ENCODE assay signal across 10 cellular contexts in genomic region chr1:226972931-226973330, GRCh38. TPM values are rescaled to one million over a fixed set of nuclear protein-coding genes. Genes with fewer than 3 reads are reported as not detected.
DNase-seq lines count a peak whose midpoint lies in the region; ATAC-seq and TF ChIP-seq lines count a peak whose summit lies in the region.
"Had no signal": no experiment of that assay in that cellular context is flagged by ENCODE, and none has a peak within 500 bp of the region (broad histone marks: within the 10 kb centered on the region; RNA-seq: fewer than 3 reads in every experiment).

No MANE protein-coding gene starts in this region.

- no peak for TF ChIP-seq POLR2A in esophagus squamous epithelium (IDR thresholded peaks at IDR 0.05)

- 88 to 90% methylated on average over 4 to 5 of the region's 6 CpGs for WGBS in esophagus squamous epithelium, 2 donors

- intact Hi-C loops in ascending aorta (cut with DNase I) (no loop called here), esophagus squamous epithelium (cut with DNase I) (no loop called here), tibial artery (cut with DNase I; ENCODE audit: low total_unique reads) (loop anchor here (1.0 kb wide), 1 partner anchor 33 kb away; the partner anchor contains the start of gene COQ8A)

- H3K9me3 ChIP-seq in ascending aorta (no peaks in the 10 kb centered on the region), esophagus squamous epithelium (peaks cover 0 to 13% (median 4%) of the 10 kb centered on the region in 3 donors), tibial artery (no peaks in the 10 kb centered on the region)

- H3K27me3 ChIP-seq in ascending aorta (no peaks in the 10 kb centered on the region), esophagus squamous epithelium (no peaks in the 10 kb centered on the region), tibial artery (no peaks in the 10 kb centered on the region)

- no peak overlapping the region for H3K4me3 ChIP-seq in ascending aorta
- H3K4me3 ChIP-seq in esophagus squamous epithelium: no peak overlapping the region
- no peak overlapping the region for H3K4me3 ChIP-seq in tibial artery

- no peak for ATAC-seq in GM19452 (IDR thresholded peaks at IDR 0.05; ENCODE audit: unreplicated experiment)
- ATAC-seq in HG03520 (IDR thresholded peaks at IDR 0.05; ENCODE audit: unreplicated experiment): no peak

- DNase-seq in ascending aorta (ENCODE audit: low spot score in 2 of 2) (no peak), esophagus squamous epithelium (lab: John Stamatoyannopoulos, UW) (no peak), mesenteric fat pad (ENCODE audit: low spot score) (peak; percentile 68), tibial artery (peak in 1 of 2 donors; percentile 60)
- DNase-seq in stimulated activated CD4-positive, alpha-beta T cell treated with anti-CD3 and anti-CD28 coated beads, Interleukin-4, amount 100 ng/mL, for 4 hours: no peak
- DNase-seq: activated CD8-positive, alpha-beta memory T cell treated with anti-CD3 and anti-CD28 coated beads, Interleukin-2, amount 50 U/mL, for 48 hours; CD4-positive, CD25-positive, alpha-beta regulatory T cell; midbrain had no signal

- H3K36me3 ChIP-seq in ascending aorta: peaks cover 0 to 10% of the 10 kb centered on the region in 2 donors
- peaks cover 0 to 56% (median 5%) of the 10 kb centered on the region in 3 donors for H3K36me3 ChIP-seq in esophagus squamous epithelium
- peaks cover 0 to 15% (median 4%) of the 10 kb centered on the region in 3 donors for H3K36me3 ChIP-seq in tibial artery

- H3K27ac ChIP-seq in ascending aorta (peak overlapping the region; percentile 90 to 91), esophagus squamous epithelium (peak overlapping the region; percentile 39 to 88 (median 81)), tibial artery (peak overlapping the region; percentile 89)

- no peak for TF ChIP-seq CTCF in ascending aorta (IDR thresholded peaks at IDR 0.05)
- TF ChIP-seq CTCF in esophagus squamous epithelium (IDR thresholded peaks at IDR 0.05): no peak
- no peak for TF ChIP-seq CTCF in tibial artery (IDR thresholded peaks at IDR 0.05)

- H3K4me1 ChIP-seq in ascending aorta: peaks cover 0 to 27% of the 10 kb centered on the region in 2 donors
- peaks cover 22 to 34% (median 30%) of the 10 kb centered on the region in 3 donors for H3K4me1 ChIP-seq in esophagus squamous epithelium
- peaks cover 0 to 36% (median 30%) of the 10 kb centered on the region in 4 donors for H3K4me1 ChIP-seq in tibial artery

RNA-seq across cellular contexts. Expression of gene COQ8A, which starts 32.8 kb away (rescaled TPM):
- total RNA-seq in ascending aorta (42.4 TPM), esophagus squamous epithelium (10 to 100 TPM in 3 of 4 donors, 1 to 10 TPM in 1; 9.3 to 37.8 (median 16.9) TPM), mesenteric fat pad (62.0 TPM)
